In the genomic region with DNA sequence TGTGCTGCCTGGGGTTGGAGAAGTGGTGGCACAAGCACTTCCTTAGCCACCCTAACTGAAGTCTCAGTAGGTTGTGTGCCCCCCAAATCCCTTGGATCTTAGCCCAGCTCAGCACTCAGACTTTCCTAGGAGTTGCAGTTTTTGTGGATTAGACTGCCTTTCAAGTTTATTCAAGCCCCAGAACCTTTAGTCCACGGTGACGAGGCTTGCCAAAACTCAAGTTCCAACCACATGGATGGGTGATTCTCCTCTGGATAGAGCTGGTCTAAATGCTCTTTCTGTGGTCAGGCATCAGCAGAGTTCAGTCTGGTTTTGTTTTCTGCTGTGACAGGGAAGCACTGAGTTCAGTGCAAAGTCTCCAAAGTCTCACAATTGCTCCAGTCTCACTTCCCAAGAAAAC, we compare ENCODE assay signal across 29 cellular contexts.
"Had no signal": no experiment of that assay in that cellular context is flagged by ENCODE, and none has a peak within 500 bp of the region (broad histone marks: within the 10 kb centered on the region; RNA-seq: fewer than 3 reads in every experiment).

No MANE protein-coding gene starts in this region.

- H3K4me3 ChIP-seq: esophagus squamous epithelium had no signal

- H3K4me3 Mint-ChIP-seq: activated B cell treated with CpG ODN at 0.5 μM for 24 hours; activated CD8-positive, alpha-beta T cell treated with anti-CD3 and anti-CD28 coated beads for 36 hours; activated naive CD8-positive, alpha-beta T cell; activated T-cell treated with anti-CD3 and anti-CD28 coated beads, Interleukin-2, amount 50 U/mL, for 4 hours; activated T-helper 17 cell treated with anti-CD3 and anti-CD28 coated beads, Interleukin-2, amount 50 U/mL, for 72 hours; effector memory CD8-positive, alpha-beta T cell; T-helper 17 cell; T-helper 2 cell treated with Interferon-gamma antibody and Interleukin-4, amounts not matched to agents 5 μg/mL and 100 μg/mL, for 36 hours had no signal

- H3K27ac ChIP-seq: brain microvascular endothelial cell, esophagus squamous epithelium, WERI-Rb-1 had no signal

- H3K36me3 Mint-ChIP-seq: activated naive CD8-positive, alpha-beta T cell had no signal

- H3K27me3 ChIP-seq: brain microvascular endothelial cell, esophagus squamous epithelium had no signal

- H3K36me3 ChIP-seq: brain microvascular endothelial cell, esophagus squamous epithelium, WERI-Rb-1 had no signal

- H3K27me3 Mint-ChIP-seq: activated B cell treated with CpG ODN at 0.5 μM for 24 hours; activated CD8-positive, alpha-beta T cell treated with anti-CD3 and anti-CD28 coated beads for 36 hours; activated naive CD8-positive, alpha-beta T cell; activated T-helper 17 cell treated with anti-CD3 and anti-CD28 coated beads, Interleukin-2, amount 50 U/mL, for 72 hours; effector memory CD8-positive, alpha-beta T cell; T-helper 17 cell had no signal

- DNase-seq: activated B cell treated with CpG ODN at 0.5 μM for 24 hours; activated CD4-positive, alpha-beta T cell treated with anti-CD3 and anti-CD28 coated beads for 48 hours; activated CD4-positive, alpha-beta T cell treated with anti-CD3 and anti-CD28 coated beads, Interleukin-2, amount 50 U/mL, for 1 hour; activated CD4-positive, alpha-beta T cell treated with anti-CD3 and anti-CD28 coated beads, Interleukin-2, amount 50 U/mL, for 48 hours; activated CD8-positive, alpha-beta memory T cell treated with anti-CD3 and anti-CD28 coated beads for 24 hours; activated CD8-positive, alpha-beta T cell treated with anti-CD3 and anti-CD28 coated beads for 36 hours; activated effector memory CD4-positive, alpha-beta T cell treated with Interleukin-2 at 50 U/mL for 16 hours; activated gamma-delta T cell treated with Interleukin-2 at 50 U/mL for 16 hours; activated naive CD4-positive, alpha-beta T cell treated with anti-CD3 and anti-CD28 coated beads, Interleukin-2, amount 50 U/mL, for 16 hours; activated naive CD4-positive, alpha-beta T cell treated with Interleukin-2 at 50 U/mL for 16 hours; activated T-cell treated with anti-CD3 and anti-CD28 coated beads, Interleukin-2, amount 50 U/mL, for 4 hours; amniotic stem cell; anterior cingulate cortex; caudate nucleus; cortex of kidney; dermis blood vessel endothelial cell; effector CD4-positive, alpha-beta T cell; effector memory CD8-positive, alpha-beta T cell; esophagus squamous epithelium; head of caudate nucleus; T-helper 1 cell; T-helper 17 cell; T1000; WERI-Rb-1 had no signal

- H3K27ac Mint-ChIP-seq: activated B cell treated with CpG ODN at 0.5 μM for 24 hours; activated CD8-positive, alpha-beta T cell treated with anti-CD3 and anti-CD28 coated beads for 36 hours; activated naive CD8-positive, alpha-beta T cell; activated T-helper 17 cell treated with anti-CD3 and anti-CD28 coated beads, Interleukin-2, amount 50 U/mL, for 72 hours; effector memory CD8-positive, alpha-beta T cell; T-helper 17 cell; T-helper 2 cell treated with Interferon-gamma antibody and Interleukin-4, amounts not matched to agents 5 μg/mL and 100 μg/mL, for 36 hours had no signal

- H3K4me1 ChIP-seq: esophagus squamous epithelium had no signal

- ATAC-seq: activated CD4-positive, CD25-positive, alpha-beta regulatory T cell treated with anti-CD3 and anti-CD28 coated beads, Interleukin-2, amount 50 U/mL, for 24 hours; activated CD8-positive, alpha-beta T cell treated with anti-CD3 and anti-CD28 coated beads for 36 hours; activated T-cell treated with anti-CD3 and anti-CD28 coated beads, Interleukin-2, amount 50 U/mL, for 4 hours; activated T-helper 17 cell treated with anti-CD3 and anti-CD28 coated beads, Interleukin-2, amount 50 U/mL, for 72 hours; effector memory CD8-positive, alpha-beta T cell; T-helper 17 cell had no signal

- H3K4me1 Mint-ChIP-seq: activated B cell treated with CpG ODN at 0.5 μM for 24 hours; activated T-helper 17 cell treated with anti-CD3 and anti-CD28 coated beads, Interleukin-2, amount 50 U/mL, for 72 hours; T-helper 17 cell had no signal
